In the genomic region with DNA sequence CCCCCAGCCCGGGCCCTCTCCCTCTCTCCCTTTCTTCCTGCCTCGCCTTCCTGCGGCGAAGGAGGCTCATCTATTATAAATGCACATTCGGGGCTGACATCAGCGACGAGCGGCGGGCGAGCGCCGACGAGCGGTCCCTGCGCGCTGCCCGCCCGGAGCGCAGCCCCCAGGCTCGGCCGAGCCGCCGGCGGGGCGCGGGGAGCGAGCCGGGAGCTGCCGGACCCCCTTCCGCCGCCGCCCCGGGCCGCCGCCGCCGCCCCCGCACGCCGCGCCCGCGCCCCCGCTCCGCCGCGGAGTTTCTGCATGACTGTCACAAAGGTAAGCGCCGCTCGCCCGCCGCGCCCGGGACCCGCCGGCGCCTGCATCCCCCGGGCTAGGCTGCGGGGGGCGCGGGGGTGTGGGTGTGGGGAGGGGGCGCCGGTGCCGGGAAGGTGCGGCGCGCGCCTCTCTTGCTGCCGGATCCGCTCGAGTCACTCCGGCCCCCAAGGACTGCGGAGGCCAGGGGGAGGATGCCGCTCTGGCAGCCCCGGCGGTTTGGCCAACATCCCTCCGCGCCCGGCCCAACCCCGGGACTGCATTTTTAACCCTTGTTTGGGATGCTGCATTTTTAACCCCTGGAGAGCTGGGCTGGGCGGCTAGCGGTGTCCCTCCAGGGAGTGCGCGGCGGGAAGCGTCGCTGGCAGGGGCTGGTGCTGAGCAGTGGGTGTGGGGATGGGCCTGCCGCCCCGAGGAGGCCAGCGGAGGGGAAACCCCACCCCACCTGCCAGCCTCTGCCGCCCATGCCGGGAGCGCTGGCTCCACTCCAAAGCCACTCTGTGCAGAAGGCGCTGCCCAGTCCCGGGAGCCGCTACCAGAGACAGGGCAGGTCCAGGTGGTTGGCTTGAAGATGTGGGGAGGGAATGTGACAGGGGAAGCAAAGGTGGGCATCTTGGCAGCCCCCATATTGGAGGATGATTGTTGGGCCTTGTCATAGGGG, we compare ENCODE assay signal across 8 cellular contexts. TPM values are rescaled to one million over a fixed set of nuclear protein-coding genes. Genes with fewer than 3 reads are reported as not detected.
DNase-seq lines count a peak whose midpoint lies in the region; ATAC-seq and TF ChIP-seq lines count a peak whose summit lies in the region.

Gene CORO2B, plus strand, starts transcription at position 34 of the 976 bp plus-strand sequence. Its CDS starts 270 bp downstream, at position 304.

- H3K4me3 ChIP-seq in A673 (ENCODE audit: low read depth, low read length, poor library complexity, severe bottlenecking) (peak within 1 kb of the TSS; percentile 81), GM23338 (peak within 1 kb of the TSS; percentile 84), SJSA1 (peak within 1 kb of the TSS; percentile 39), mesodermal cell (ENCODE audit: extremely low read depth, insufficient read depth, low read length, poor library complexity, severe bottlenecking) (peak within 1 kb of the TSS; percentile 61), testis (peak within 1 kb of the TSS; percentile 52 to 61)
- H3K4me3 ChIP-seq in effector memory CD4-positive, alpha-beta T cell (ENCODE audit: insufficient read depth, low read depth, low read length, poor library complexity, severe bottlenecking) = peak within 1 kb of the TSS; percentile 52

- H3K27ac ChIP-seq in A673 (ENCODE audit: low read depth, low read length, poor library complexity, severe bottlenecking) (peak within 1 kb of the TSS; percentile 72), GM23338 (ENCODE audit: low read depth) (no peak within 1 kb of the TSS), SJSA1 (no peak within 1 kb of the TSS), mesodermal cell (ENCODE audit: low read depth, low read length, severe bottlenecking) (no peak within 1 kb of the TSS), testis (peak within 1 kb of the TSS in 1 of 2 donors; percentile 80)
- H3K27ac ChIP-seq in effector memory CD4-positive, alpha-beta T cell (ENCODE audit: insufficient read depth, low read length, poor library complexity, severe bottlenecking) = no peak within 1 kb of the TSS

- H3K27me3 ChIP-seq in A673 (replicated peaks; ENCODE audit: insufficient read depth, low read depth, low read length, poor library complexity) (no peaks in the 10 kb centered on the region), GM23338 (ENCODE audit: insufficient read depth) (peaks cover 52% of the 10 kb centered on the region), SJSA1 (replicated peaks) (peaks cover 46% of the 10 kb centered on the region), testis (no peaks in the 10 kb centered on the region)
- peaks cover 32% of the 10 kb centered on the region for H3K27me3 ChIP-seq in effector memory CD4-positive, alpha-beta T cell (replicated peaks; ENCODE audit: control insufficient read depth, insufficient read depth, low read length, poor library complexity, severe bottlenecking)

- H3K9me3 ChIP-seq in A673 (ENCODE audit: low read depth, low read length, poor library complexity, severe bottlenecking) (no peaks in the 10 kb centered on the region), SJSA1 (replicated peaks) (peaks cover 6% of the 10 kb centered on the region; the same call in 1 of the 2 replicates), mesodermal cell (ENCODE audit: control insufficient read depth, low read length) (no peaks in the 10 kb centered on the region), testis (no peaks in the 10 kb centered on the region)
- no peaks in the 10 kb centered on the region for H3K9me3 ChIP-seq in effector memory CD4-positive, alpha-beta T cell (ENCODE audit: control insufficient read depth, low read length)

- CTCF ChIA-PET in A673 (lab: Charles Lee) = interaction anchor here (1.0 to 1.4 kb wide), 2 partner anchors 19 to 95 kb away, joined by 3 to 7 read pairs; no protein-coding TSS in a partner anchor

- 0 out of 2 replicates have a peak, but pooled peaks cover 6% of the 10 kb centered on the region for H3F3A ChIP-seq in GM23338 (replicated peaks; ENCODE audit: low read depth)

- H3K4me1 Mint-ChIP-seq in GM23338 = peaks cover 54% of the 10 kb centered on the region

- no peaks in the 10 kb centered on the region for H4K20me1 ChIP-seq in GM23338 (replicated peaks; ENCODE audit: insufficient read depth)

- no peaks in the 10 kb centered on the region; the same call in 2 of the 3 replicates for H3K36me3 Mint-ChIP-seq in GM23338 (ENCODE audit: low read depth)

- TF ChIP-seq CTCF in A673 (conservative IDR thresholded peaks at IDR 0.05; ENCODE audit: low read depth, low read length) (no peak), GM23338 (conservative IDR thresholded peaks at IDR 0.05; ENCODE audit: low read depth in 2 of 2) (no peak), testis (IDR thresholded peaks at IDR 0.05) (no peak)

- peak; percentile 48 for ATAC-seq in GM23338
- no peak for ATAC-seq in GM18858 (IDR thresholded peaks at IDR 0.05; ENCODE audit: unreplicated experiment)

- TF ChIP-seq POLR2A in testis (IDR thresholded peaks at IDR 0.05) = no peak

- no peaks in the 10 kb centered on the region for H3K79me2 ChIP-seq in GM23338 (replicated peaks; ENCODE audit: insufficient read depth)

- H2AFZ ChIP-seq in GM23338 = peak within 1 kb of the TSS; percentile 94

- 1 to 2% methylated on average over 25 to 55 of the region's 96 CpGs for WGBS in mesodermal cell (ENCODE audit: insufficient coverage in 2 of 2), 2 experiments
- WGBS in testis, 2 donors = 3 to 6% methylated on average over 46 to 59 of the region's 96 CpGs

- peak within 1 kb of the TSS; percentile 98 for H3K4me2 ChIP-seq in GM23338

- no peaks in the 10 kb centered on the region for H3K9me3 Mint-ChIP-seq in GM23338

- no peak within 1 kb of the TSS for H3K27ac Mint-ChIP-seq in GM23338

- DNase-seq in A673 (ENCODE audit: low spot score) (peak; percentile 84), GM23338 (ENCODE audit: low spot score) (peak; percentile 80), SJSA1 (ENCODE audit: low read depth in 1 of 2, low spot score in 2 of 2) (no peak), testis (peak; percentile 34), cortex of kidney (lab: John Stamatoyannopoulos, UW) (no peak)
- DNase-seq in effector memory CD4-positive, alpha-beta T cell = no peak

- H3K36me3 ChIP-seq in A673 (ENCODE audit: insufficient read depth, low read length, poor library complexity, severe bottlenecking) = no peaks in the 10 kb centered on the region
- H3K36me3 ChIP-seq in GM23338 (ENCODE audit: insufficient read depth) = no peaks in the 10 kb centered on the region
- H3K36me3 ChIP-seq in SJSA1 = no peaks in the 10 kb centered on the region
- no peaks in the 10 kb centered on the region for H3K36me3 ChIP-seq in effector memory CD4-positive, alpha-beta T cell (ENCODE audit: control insufficient read depth, insufficient read depth, low read length)
- H3K36me3 ChIP-seq in mesodermal cell (ENCODE audit: control insufficient read depth, insufficient read depth, low read length) = no peaks in the 10 kb centered on the region
- H3K36me3 ChIP-seq in testis (ENCODE audit: low read depth, missing control alignments) = no peaks in the 10 kb centered on the region

- intact Hi-C loops in A673 (cut with micrococcal nuclease; ENCODE audit: unreplicated experiment) = loop anchor here (5.0 kb wide), 1 partner anchor 93 kb away; no protein-coding TSS in a partner anchor
- intact Hi-C loops in testis (cut with DNase I; ENCODE audit: low total_unique reads) = no loop called here

- H3K27me3 Mint-ChIP-seq in GM23338 (ENCODE audit: insufficient read depth, low read depth, poor library complexity) = peaks cover 40% of the 10 kb centered on the region

- POLR2A ChIA-PET in A673 (lab: Charles Lee; ENCODE audit: low non-redundant PET) = no interaction called here

- BruUV-seq in A673 (replicated peaks; lab: Mats Ljungman, UMichigan) = no TSS peak

- H3K4me1 ChIP-seq in A673 (ENCODE audit: insufficient read depth, low read length, poor library complexity, severe bottlenecking) = peaks cover 13% of the 10 kb centered on the region
- H3K4me1 ChIP-seq in GM23338 (ENCODE audit: insufficient read depth) = peaks cover 30% of the 10 kb centered on the region; the same call in 1 of the 2 replicates
- peaks cover 10% of the 10 kb centered on the region for H3K4me1 ChIP-seq in SJSA1 (replicated peaks)
- peaks cover 5% of the 10 kb centered on the region for H3K4me1 ChIP-seq in effector memory CD4-positive, alpha-beta T cell (ENCODE audit: control insufficient read depth, insufficient read depth, low read length, poor library complexity, severe bottlenecking)
- H3K4me1 ChIP-seq in mesodermal cell (ENCODE audit: control insufficient read depth, insufficient read depth, low read length, poor library complexity, severe bottlenecking) = peaks cover 18% of the 10 kb centered on the region
- H3K4me1 ChIP-seq in testis = peaks cover 7% of the 10 kb centered on the region

- no peaks in the 10 kb centered on the region for H3K9me2 ChIP-seq in GM23338 (ENCODE audit: insufficient read depth)

- H3K4me3 Mint-ChIP-seq in GM23338 = peak within 1 kb of the TSS; percentile 77

TF ChIP-seq in GM23338, 12 proteins besides CTCF, POLR2A, EP300 and RAD21 (continues in another document):
- peak; percentile 41 for TF ChIP-seq EZH2 (IDR thresholded peaks at IDR 0.05; ENCODE audit: low read depth, unreplicated experiment)

RNA-seq across cellular contexts. Expression of gene CORO2B, which starts in this region (rescaled TPM):
- 3.8 and 4.4 TPM in 2 replicates for total RNA-seq in A673 (2021)
- 2.8 and 4.6 TPM in 2 replicates for total RNA-seq in GM23338 (2014; rRNA removed; shearing (Covaris generic))
- 1.4 and 1.6 TPM in 2 replicates for polyA plus RNA-seq in GM23338 (2016; fragmentation: Nextera tagmentation; extraction: Ambion mirVana)
- total RNA-seq in SJSA1 (2014; rRNA removed; shearing (Covaris generic)) = not detected in 2 replicates
- 8.3 TPM for polyA plus RNA-seq in mesodermal cell (2013, experiment 1 of 2)
- polyA plus RNA-seq in mesodermal cell (2013, experiment 2 of 2) = 5.4 TPM
- 1 to 10 TPM; 1.4 to 2.2 TPM for total RNA-seq in testis
- polyA plus RNA-seq in testis (ENCODE audit: insufficient read depth, low read depth, low replicate concordance) = 4.3 TPM

Comparison
In these comparisons a context has a peak if more than half of its experiments do, and no peak if none do; other contexts are left out.
1. DNase-seq: peak in A673 (single experiment), GM23338 (single experiment) and testis (single experiment); none in SJSA1 (0 of 2), effector memory CD4-positive, alpha-beta T cell (0 of 3) and cortex of kidney (single experiment).
2. Peak in every context shown above with its lines, with median percentiles within 50 percentile points of each other: H3K4me3 ChIP-seq.